8 cellular contexts compared by ENCODE assay signal in the genomic region with DNA sequence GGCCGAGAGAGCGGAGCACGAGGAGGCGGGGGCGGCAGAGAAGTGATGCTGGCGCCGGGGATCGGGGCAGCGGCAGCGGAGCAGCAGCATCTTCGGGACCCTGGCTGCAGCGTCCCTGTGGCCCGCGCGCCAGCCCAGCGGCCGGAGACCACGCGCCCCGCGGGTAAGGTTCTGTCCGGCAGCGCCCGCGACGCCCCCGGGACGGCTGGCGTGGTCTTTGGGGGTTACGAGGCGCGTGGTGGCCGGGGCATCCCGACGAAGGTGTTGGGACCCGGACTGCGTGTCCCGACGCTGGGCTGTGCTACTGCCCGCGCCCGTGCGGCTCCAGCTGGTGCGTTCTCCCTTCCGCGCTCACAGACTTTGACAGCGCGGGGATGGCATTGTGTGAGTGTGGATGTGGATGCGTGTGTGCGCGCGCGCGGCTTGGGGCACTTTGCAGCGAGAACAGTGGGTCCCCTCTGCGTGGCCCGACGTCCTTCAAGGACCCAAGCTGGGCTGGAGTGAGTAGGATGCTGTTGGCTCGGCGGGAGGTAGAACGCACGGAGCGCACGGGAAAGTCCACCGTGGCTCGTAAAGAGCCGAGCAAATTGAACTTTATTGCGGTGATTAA. TPM values are rescaled to one million over a fixed set of nuclear protein-coding genes. Genes with fewer than 3 reads are reported as not detected.
DNase-seq lines count a peak whose midpoint lies in the region; ATAC-seq, FAIRE-seq and TF ChIP-seq lines count a peak whose summit lies in the region.

No MANE protein-coding gene starts in this region.

- intact Hi-C loops in Panc1 (cut with micrococcal nuclease; ENCODE audit: unreplicated experiment): no loop called here
- intact Hi-C loops in upper lobe of right lung (cut with DNase I): no loop called here

- H2BK12ac ChIP-seq in H1 (ENCODE audit: low read depth, low read length): no peak overlapping the region

- H3K14ac ChIP-seq in H1 (ENCODE audit: insufficient read length): no peak overlapping the region

- peak overlapping the region; percentile 51; the same call in 1 of the 2 replicates for H3K18ac ChIP-seq in H1 (ENCODE audit: extremely low read depth, low read length)

- no peak overlapping the region for H3K23ac ChIP-seq in H1 (ENCODE audit: insufficient read length)

- in situ Hi-C loops in Panc1 (cut with HindIII; ENCODE audit: low pct_unique_long_range_greater_than_20kb, low sequenced_read_pairs): no loop called here

- H3K9me3 ChIP-seq in Panc1 (ENCODE audit: control insufficient read depth, insufficient read depth, low read depth, low read length): no peaks in the 10 kb centered on the region
- H3K9me3 ChIP-seq in H1 (ENCODE audit: insufficient read depth in 2 of 2, low read depth in 1 of 2, low read length in 1 of 2): no peaks in the 10 kb centered on the region
- no peaks in the 10 kb centered on the region for H3K9me3 ChIP-seq in mesodermal cell (ENCODE audit: control insufficient read depth, low read length)
- H3K9me3 ChIP-seq in upper lobe of right lung: no peaks in the 10 kb centered on the region

- POLR2A ChIA-PET in Panc1 (lab: Charles Lee) (no interaction called here), H1 (lab: Charles Lee; ENCODE audit: partially characterized antibody) (interaction anchor here (1.1 to 3.3 kb wide), 7 partner anchors 9 to 45 kb away, joined by 3 to 21 read pairs (median 3); no protein-coding TSS in a partner anchor)

- TF ChIP-seq POLR2A in H1 (IDR thresholded peaks at IDR 0.05; ENCODE audit: control extremely low read depth in 1 of 2, low read depth in 2 of 2, low read length in 2 of 2): no peak

- H3K36me3 Mint-ChIP-seq in activated naive CD4-positive, alpha-beta T cell treated with anti-CD3 and anti-CD28 coated beads, Interleukin-2, amount 10 ng/mL, durations not matched to agents 7 days and 5 days: no peaks in the 10 kb centered on the region

- peaks cover 7 to 50% of the 10 kb centered on the region in 2 experiments for H3K79me2 ChIP-seq in H1 (ENCODE audit: control insufficient read depth in 1 of 2, insufficient read depth in 2 of 2, low read length in 2 of 2)

- peak overlapping the region; percentile 54 to 58 for H3K4me3 ChIP-seq in Panc1 (ENCODE audit: low read depth in 2 of 2, low read length in 2 of 2)
- peak overlapping the region; percentile 79 to 84 (median 80) for H3K4me3 ChIP-seq in H1 (ENCODE audit: extremely low read depth in 1 of 4, insufficient read depth in 2 of 4, low read depth in 3 of 4, low read length in 4 of 4)
- peak overlapping the region; percentile 82 for H3K4me3 ChIP-seq in mesodermal cell (ENCODE audit: extremely low read depth, insufficient read depth, low read length, poor library complexity, severe bottlenecking)
- H3K4me3 ChIP-seq in upper lobe of right lung: peak overlapping the region; percentile 67

- no peak overlapping the region for H3K27ac ChIP-seq in Panc1 (ENCODE audit: low read length)
- H3K27ac ChIP-seq in H1 (ENCODE audit: low read depth, low read length): no peak overlapping the region
- H3K27ac ChIP-seq in mesodermal cell (ENCODE audit: low read depth, low read length, severe bottlenecking): no peak overlapping the region
- no peak overlapping the region for H3K27ac ChIP-seq in upper lobe of right lung

- 2% methylated on average over 46 of the region's 68 CpGs; no CpG with 5 or more reads in 1 of the 2 experiments for WGBS in H1 (ENCODE audit: extremely low coverage in 1 of 2, insufficient coverage in 1 of 2, insufficient read length in 1 of 2, insufficient replicate concordance in 2 of 2, low coverage in 1 of 2, low lambda C conversion rate in 2 of 2, missing lambda C conversion rate in 1 of 2), 2 experiments
- 0% methylated on average over 41 to 47 of the region's 68 CpGs for WGBS in mesodermal cell (ENCODE audit: insufficient coverage in 2 of 2), 2 experiments

- H3K56ac ChIP-seq in H1 (replicated peaks; ENCODE audit: insufficient read length, low read depth, low read length): no peak overlapping the region

- H4K5ac ChIP-seq in H1 (ENCODE audit: insufficient read length, low read depth, low read length): no peak overlapping the region

- H3K4me3 Mint-ChIP-seq in activated naive CD4-positive, alpha-beta T cell treated with anti-CD3 and anti-CD28 coated beads, Interleukin-2, amount 10 ng/mL, durations not matched to agents 7 days and 5 days: peak overlapping the region; percentile 63

- H3K36me3 ChIP-seq in Panc1 (ENCODE audit: control insufficient read depth, insufficient read depth, low read length) (no peaks in the 10 kb centered on the region), H1 (ENCODE audit: control insufficient read depth in 2 of 4, insufficient read depth in 4 of 4, low read length in 3 of 4) (no peaks in the 10 kb centered on the region), mesodermal cell (ENCODE audit: control insufficient read depth, insufficient read depth, low read length) (no peaks in the 10 kb centered on the region), upper lobe of right lung (no peaks in the 10 kb centered on the region)

- peaks cover 16% of the 10 kb centered on the region for H3K23me2 ChIP-seq in H1 (ENCODE audit: low read depth, low read length)

- no peak for TF ChIP-seq CTCF in Panc1 (IDR thresholded peaks at IDR 0.05)
- TF ChIP-seq CTCF in H1 (IDR thresholded peaks at IDR 0.05; ENCODE audit: control extremely low read depth in 1 of 3, insufficient read depth in 1 of 3, low read depth in 1 of 3, low read length in 3 of 3): no peak
- no peak for TF ChIP-seq CTCF in upper lobe of right lung (IDR thresholded peaks at IDR 0.05)

- TF ChIP-seq RAD21 in H1 (IDR thresholded peaks at IDR 0.05 in 1 of 2, conservative IDR thresholded peaks at IDR 0.05 in 1 of 2; ENCODE audit: low read depth in 2 of 2, low read length in 2 of 2): no peak

- peak overlapping the region; percentile 85 for H4K91ac ChIP-seq in H1 (replicated peaks; ENCODE audit: insufficient read length, low read length)

- DNase-seq in activated naive CD4-positive, alpha-beta T cell treated with anti-CD3 and anti-CD28 coated beads, Interleukin-2, amount 10 ng/mL, durations not matched to agents 7 days and 5 days: peak; percentile 21
- no peak for DNase-seq in activated naive CD4-positive, alpha-beta T cell treated with Interleukin-2 at 50 U/mL for 16 hours
- DNase-seq in Panc1 (ENCODE audit: low read depth, low spot score) (no peak), H1 (ENCODE audit: low read depth in 1 of 2, low spot score in 2 of 2) (peak in 1 of 2 experiments; percentile 66), upper lobe of right lung (peak; percentile 64), GM03348 (ENCODE audit: low spot score) (no peak)

- H3K27me3 ChIP-seq in Panc1 (ENCODE audit: control insufficient read depth, insufficient read depth, low read length) (peaks cover 4% of the 10 kb centered on the region), H1 (replicated peaks in 1 of 4; ENCODE audit: control insufficient read depth in 3 of 4, extremely low read depth in 1 of 4, insufficient read depth in 3 of 4, low read length in 3 of 4) (no peaks in the 10 kb centered on the region), upper lobe of right lung (peaks cover 38% of the 10 kb centered on the region)

- peak overlapping the region; percentile 43; the same call in 1 of the 2 replicates for H4K8ac ChIP-seq in H1 (ENCODE audit: extremely low read depth, insufficient read depth, low read length)

- H3K9me3 Mint-ChIP-seq in activated naive CD4-positive, alpha-beta T cell treated with anti-CD3 and anti-CD28 coated beads, Interleukin-2, amount 10 ng/mL, durations not matched to agents 7 days and 5 days: no peaks in the 10 kb centered on the region

- FAIRE-seq in H1 (lab: Jason Lieb, UNC): no peak

- peaks cover 6 to 8% of the 10 kb centered on the region in 2 experiments for H4K20me1 ChIP-seq in H1 (replicated peaks in 1 of 2; ENCODE audit: control insufficient read depth in 1 of 2, insufficient read depth in 2 of 2, low read length in 2 of 2)

- peaks cover 3% of the 10 kb centered on the region; the same call in 1 of the 2 replicates for H3K4me1 ChIP-seq in Panc1 (ENCODE audit: control insufficient read depth, insufficient read depth, low read length)
- peaks cover 0 to 7% (median 4%) of the 10 kb centered on the region in 4 experiments; a peak in 5 of 7 replicates for H3K4me1 ChIP-seq in H1 (replicated peaks in 1 of 4; ENCODE audit: control insufficient read depth in 3 of 4, insufficient read depth in 4 of 4, low read length in 3 of 4)
- peaks cover 3% of the 10 kb centered on the region for H3K4me1 ChIP-seq in mesodermal cell (ENCODE audit: control insufficient read depth, insufficient read depth, low read length, poor library complexity, severe bottlenecking)
- peaks cover 14% of the 10 kb centered on the region for H3K4me1 ChIP-seq in upper lobe of right lung

- no peak for TF ChIP-seq EP300 in H1 (IDR thresholded peaks at IDR 0.05; ENCODE audit: borderline replicate concordance in 1 of 2, low read depth in 2 of 2, low read length in 2 of 2)

- CTCF ChIA-PET in activated naive CD4-positive, alpha-beta T cell treated with anti-CD3 and anti-CD28 coated beads, Interleukin-2, amount 10 ng/mL, durations not matched to agents 7 days and 5 days (lab: Charles Lee): no interaction called here
- CTCF ChIA-PET in Panc1 (lab: Charles Lee) (interaction anchor here (0.6 kb wide), 1 partner anchor 1166 kb away, joined by 4 read pairs; a partner anchor contains a TSS), H1 (lab: Charles Lee; ENCODE audit: partially characterized antibody) (interaction anchor here (0.6 to 2.8 kb wide), 8 partner anchors 10 to 606 kb away, joined by 3 to 15 read pairs (median 3); no protein-coding TSS in a partner anchor)

- H3K27me3 Mint-ChIP-seq in activated naive CD4-positive, alpha-beta T cell treated with anti-CD3 and anti-CD28 coated beads, Interleukin-2, amount 10 ng/mL, durations not matched to agents 7 days and 5 days: peaks cover 30% of the 10 kb centered on the region

- no peak overlapping the region for H2AFZ ChIP-seq in H1 (ENCODE audit: low read length)

- no peak overlapping the region for H2BK20ac ChIP-seq in H1 (ENCODE audit: low read length)

- peak overlapping the region; percentile 91 to 94 for H3K4me2 ChIP-seq in H1 (ENCODE audit: insufficient read depth in 1 of 2, low read depth in 2 of 2, low read length in 2 of 2)

- no peak overlapping the region for H2BK120ac ChIP-seq in H1 (replicated peaks; ENCODE audit: low read depth, low read length)

- peaks cover 18% of the 10 kb centered on the region for H3K4me1 Mint-ChIP-seq in activated naive CD4-positive, alpha-beta T cell treated with anti-CD3 and anti-CD28 coated beads, Interleukin-2, amount 10 ng/mL, durations not matched to agents 7 days and 5 days

- H3K9ac ChIP-seq in H1 (replicated peaks in 1 of 4; ENCODE audit: extremely low read depth in 1 of 4, low read depth in 3 of 4, low read length in 3 of 4): peak overlapping the region; percentile 15 to 58 (median 35); a peak in 6 of 7 replicates

- H3K4ac ChIP-seq in H1 (replicated peaks; ENCODE audit: insufficient read length, low read depth, low read length): no peak overlapping the region

- ATAC-seq in HG02884 (IDR thresholded peaks at IDR 0.05; ENCODE audit: unreplicated experiment): peak; percentile 4
- ATAC-seq in Panc1: peak; percentile 72
- peak; percentile 26 for ATAC-seq in upper lobe of right lung

- BruUV-seq in Panc1 (replicated peaks; lab: Mats Ljungman, UMichigan): no TSS peak

- H3K27ac Mint-ChIP-seq in activated naive CD4-positive, alpha-beta T cell treated with anti-CD3 and anti-CD28 coated beads, Interleukin-2, amount 10 ng/mL, durations not matched to agents 7 days and 5 days: no peak overlapping the region

- no peaks in the 10 kb centered on the region for H3K79me1 ChIP-seq in H1 (ENCODE audit: low read depth, low read length)

- H2BK15ac ChIP-seq in H1 (ENCODE audit: low read length): no peak overlapping the region; the same call in 1 of the 2 replicates

- no peak overlapping the region for H2AK5ac ChIP-seq in H1 (ENCODE audit: low read depth, low read length)

- peak overlapping the region; percentile 75; the same call in 1 of the 2 replicates for H2BK5ac ChIP-seq in H1 (ENCODE audit: low read depth, low read length)

RNA-seq across cellular contexts. Expression of a gene that starts 0.5 kb away (rescaled TPM):
- 0.26 TPM for total RNA-seq in Panc1 (2021; ENCODE audit: unreplicated experiment)
- 0.05 TPM for polyA plus RNA-seq in Panc1 (2012; ENCODE audit: insufficient read length)
- total RNA-seq in H1 (2021; fragmentation: NEBNext Ultra II Directional; extraction: Animal tissue kit (Norgen Biotek cat#: 25700)): 27.4 and 29.5 TPM in 2 replicates
- polyA plus RNA-seq in H1 (2011; rRNA removed): 5.4 and 8.7 TPM in 2 replicates
- 6.5 TPM for polyA plus RNA-seq in H1 (2011; cell fraction: cytosol; rRNA removed)
- polyA plus RNA-seq in H1 (2011; cell fraction: nucleus; rRNA removed): 6.7 TPM
- 6.4 to 12.7 TPM (median 8.5 TPM) in 4 replicates for polyA plus RNA-seq in H1 (2012, experiment 1 of 2)
- polyA plus RNA-seq in H1 (2012, experiment 2 of 2): 0.97 TPM
- polyA plus RNA-seq in H1 (2013, experiment 1 of 2): 19.9 TPM
- polyA plus RNA-seq in H1 (2013, experiment 2 of 2): 22.3 TPM
- polyA minus RNA-seq in H1 (2011; rRNA and poly(A)+ RNA removed): 34.7 and 43.2 TPM in 2 replicates
- 16.7 TPM for polyA minus RNA-seq in H1 (2011; cell fraction: cytosol; rRNA and poly(A)+ RNA removed)
- 32.1 TPM for polyA minus RNA-seq in H1 (2011; cell fraction: nucleus; rRNA and poly(A)+ RNA removed)
- 9.1 TPM for polyA plus RNA-seq in mesodermal cell (2013, experiment 1 of 2)
- polyA plus RNA-seq in mesodermal cell (2013, experiment 2 of 2): 9.5 TPM
- 0.09 TPM for total RNA-seq in upper lobe of right lung

Comparison
In these comparisons a context has a peak if more than half of its experiments do, and no peak if none do; other contexts are left out.
1. DNase-seq: peak in activated naive CD4-positive, alpha-beta T cell treated with anti-CD3 and anti-CD28 coated beads, Interleukin-2, amount 10 ng/mL, durations not matched to agents 7 days and 5 days (single experiment) and upper lobe of right lung (single experiment); none in activated naive CD4-positive, alpha-beta T cell treated with Interleukin-2 at 50 U/mL for 16 hours (single experiment), Panc1 (single experiment) and GM03348 (single experiment).
2. ATAC-seq: peak in every context shown above with its lines; median percentile 72 in Panc1; 26 in upper lobe of right lung; 4 in HG02884.
3. RNA of a gene that starts 0.5 kb away (total RNA-seq): 27.4 to 29.5 TPM in H1; 0.26 TPM in Panc1 (single experiment) and 0.09 TPM in upper lobe of right lung (single experiment); every median in the first group is over 10 times any median in the second.
4. Peak in every context shown above with its lines, with median percentiles within 50 percentile points of each other: H3K4me3 ChIP-seq.